In the genomic region with DNA sequence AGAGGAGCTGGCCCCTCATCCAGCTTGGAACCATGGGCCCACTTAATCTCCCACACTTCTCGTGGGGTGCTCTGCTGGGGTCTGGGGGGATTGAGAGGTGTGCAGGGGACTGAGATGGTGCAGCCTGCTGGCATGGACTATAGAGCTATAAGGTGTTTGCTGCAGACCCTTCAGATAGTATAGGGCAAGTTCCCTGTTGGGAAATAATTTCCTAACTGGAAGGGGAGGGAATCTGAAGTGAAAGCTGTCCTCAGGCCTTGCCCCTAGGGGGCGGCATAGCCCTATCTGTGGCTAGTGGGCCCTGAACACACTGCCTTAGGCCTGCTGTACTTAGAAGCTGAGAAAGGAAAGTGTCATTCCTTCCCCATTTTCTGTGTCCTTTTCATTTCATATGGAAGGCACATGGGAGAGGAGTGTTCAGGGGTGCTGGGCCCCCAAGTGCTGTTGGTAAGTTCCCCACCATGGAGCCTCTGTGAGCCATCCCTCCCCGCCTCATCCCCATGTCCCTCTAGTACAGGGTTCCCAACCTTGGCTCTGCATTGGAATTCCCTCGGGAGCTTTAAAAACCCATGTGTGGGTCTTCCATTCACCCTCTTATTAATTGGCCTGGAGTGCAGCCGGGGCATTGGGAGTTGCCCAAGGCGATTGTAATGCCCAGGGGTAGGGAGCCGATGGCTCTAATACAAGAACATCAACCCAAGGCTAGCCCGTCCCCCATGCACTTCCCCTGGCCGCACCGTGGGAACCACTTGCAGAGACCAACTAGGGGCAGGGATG, we compare ENCODE assay signal across 8 cellular contexts. TPM values are rescaled to one million over a fixed set of nuclear protein-coding genes. Genes with fewer than 3 reads are reported as not detected.
DNase-seq lines count a peak whose midpoint lies in the region; ATAC-seq and TF ChIP-seq lines count a peak whose summit lies in the region.

No MANE protein-coding gene starts in this region.

- peak; percentile 94 for TF ChIP-seq RAD21 in HCT116 (IDR thresholded peaks at IDR 0.05; ENCODE audit: low read depth)

- H3K27ac Mint-ChIP-seq in CD14-positive monocyte: no peak overlapping the region
- H3K27ac Mint-ChIP-seq in endodermal cell: no peak overlapping the region

- H3K9me3 Mint-ChIP-seq in CD14-positive monocyte (peaks cover 0 to 2% (median 0%) of the 10 kb centered on the region in 7 donors), endodermal cell (no peaks in the 10 kb centered on the region)

- no peak overlapping the region for H2BK120ac ChIP-seq in mesendoderm (ENCODE audit: low read depth, low read length)

- H3K18ac ChIP-seq in mesendoderm (ENCODE audit: low read length): no peak overlapping the region

- peaks cover 22 to 31% of the 10 kb centered on the region in 2 experiments; a peak in 3 of 4 replicates for H3K36me3 ChIP-seq in HCT116 (ENCODE audit: control insufficient read depth in 1 of 2, insufficient read depth in 2 of 2, low read length in 2 of 2)
- peaks cover 39% of the 10 kb centered on the region for H3K36me3 ChIP-seq in endodermal cell (ENCODE audit: control insufficient read depth, insufficient read depth, low read length)
- peaks cover 5% of the 10 kb centered on the region for H3K36me3 ChIP-seq in mesendoderm (ENCODE audit: control insufficient read depth, insufficient read depth, low read length)

- H3K4ac ChIP-seq in mesendoderm (ENCODE audit: low read depth, low read length): no peak overlapping the region

- no peak overlapping the region for H4K5ac ChIP-seq in mesendoderm (ENCODE audit: low read length)

- TF ChIP-seq CTCF in CD14-positive monocyte (IDR thresholded peaks at IDR 0.05): peak; percentile 79
- peak; percentile 85 to 100 (median 99) for TF ChIP-seq CTCF in HCT116 (IDR thresholded peaks at IDR 0.05 in 2 of 3, conservative IDR thresholded peaks at IDR 0.05 in 1 of 3; ENCODE audit: borderline replicate concordance in 1 of 3, insufficient read depth in 1 of 3, low read depth in 2 of 3, low read length in 2 of 3)
- peak; percentile 96 for TF ChIP-seq CTCF in endodermal cell (conservative IDR thresholded peaks at IDR 0.05)

- no peaks in the 10 kb centered on the region for H4K20me1 ChIP-seq in HCT116 (ENCODE audit: insufficient read depth)

- H3K27me3 ChIP-seq in HCT116 (ENCODE audit: insufficient read depth, low read length): no peaks in the 10 kb centered on the region
- peaks cover 8% of the 10 kb centered on the region for H3K27me3 ChIP-seq in endodermal cell (ENCODE audit: control insufficient read depth, insufficient read depth, low read length, poor library complexity, severe bottlenecking)
- H3K27me3 ChIP-seq in mesendoderm (ENCODE audit: insufficient read depth, low read length, poor library complexity): no peaks in the 10 kb centered on the region

- H3K4me1 ChIP-seq in HCT116 (ENCODE audit: control insufficient read depth in 1 of 2, insufficient read depth in 2 of 2, low read length in 2 of 2) (no peaks in the 10 kb centered on the region), endodermal cell (ENCODE audit: control insufficient read depth, insufficient read depth, low read length) (peaks cover 11% of the 10 kb centered on the region), mesendoderm (ENCODE audit: control insufficient read depth, low read depth, low read length) (peaks cover 6% of the 10 kb centered on the region)

- H3K27me3 Mint-ChIP-seq in CD14-positive monocyte (ENCODE audit: low read depth in 3 of 3) (peaks cover 6 to 17% (median 14%) of the 10 kb centered on the region in 3 donors), endodermal cell (ENCODE audit: insufficient read depth) (peaks cover 22% of the 10 kb centered on the region)

- H2AK5ac ChIP-seq in mesendoderm (ENCODE audit: low read length): no peak overlapping the region

- 83 to 91% methylated on average over 7 to 10 of the region's 10 CpGs for WGBS in endodermal cell (ENCODE audit: insufficient coverage in 1 of 2, insufficient read length in 1 of 2), 2 experiments
- WGBS in mesendoderm (ENCODE audit: extremely low coverage, insufficient coverage, low lambda C conversion rate): no CpG with 5 or more reads among the region's 10 CpGs

- H4K8ac ChIP-seq in mesendoderm (ENCODE audit: low read depth, low read length): no peak overlapping the region

- H3K9me3 ChIP-seq in HCT116 (ENCODE audit: control insufficient read depth in 1 of 2, insufficient read depth in 1 of 2, low read depth in 1 of 2, low read length in 2 of 2): no peaks in the 10 kb centered on the region
- H3K9me3 ChIP-seq in endodermal cell (ENCODE audit: control insufficient read depth, low read length): no peaks in the 10 kb centered on the region

- H3K9ac ChIP-seq in HCT116 (ENCODE audit: low read length): no peak overlapping the region
- no peak overlapping the region for H3K9ac ChIP-seq in endodermal cell (ENCODE audit: extremely low read depth, low read length, poor library complexity, severe bottlenecking)
- H3K9ac ChIP-seq in mesendoderm (ENCODE audit: low read length): no peak overlapping the region

- RAD21 ChIA-PET in HCT116 (lab: Charles Lee; ENCODE audit: low non-redundant PET in 1 of 2, low total read pairs in 2 of 2, uncharacterized antibody in 2 of 2, unreplicated experiment in 2 of 2): interaction anchor here in 1 of 2 experiments (1.3 kb wide), 1 partner anchor 32 kb away, joined by 3 read pairs; no protein-coding TSS in a partner anchor

- H3K4me3 Mint-ChIP-seq in CD14-positive monocyte (no peak overlapping the region), endodermal cell (no peak overlapping the region)

- no peak overlapping the region for H3K4me3 ChIP-seq in HCT116 (replicated peaks in 1 of 2; ENCODE audit: low read depth in 1 of 2, low read length in 2 of 2)
- no peak overlapping the region for H3K4me3 ChIP-seq in endodermal cell (ENCODE audit: low read length)
- no peak overlapping the region for H3K4me3 ChIP-seq in mesendoderm (ENCODE audit: low read length)

- BruUV-seq in HCT116 (replicated peaks; lab: Mats Ljungman, UMichigan): no TSS peak

- H3K79me2 ChIP-seq in HCT116 (ENCODE audit: insufficient read depth, low read length) (no peaks in the 10 kb centered on the region), mesendoderm (ENCODE audit: control insufficient read depth, insufficient read depth, low read length) (no peaks in the 10 kb centered on the region)

- H3K9me2 ChIP-seq in HCT116 (ENCODE audit: insufficient read depth): no peaks in the 10 kb centered on the region

- H3K79me1 ChIP-seq in mesendoderm (ENCODE audit: low read length): no peaks in the 10 kb centered on the region

- DNase-seq in CD14-positive monocyte (ENCODE audit: low spot score): no peak
- peak; percentile 55 for DNase-seq in HCT116 (ENCODE audit: low read depth, low spot score)
- DNase-seq in NCI-H524 treated with DMSO at 0.1 percent for 48 hours (lab: John Stamatoyannopoulos, UW): peak; percentile 41
- peak; percentile 57 to 67 for DNase-seq in activated CD4-positive, alpha-beta T cell treated with anti-CD3 and anti-CD28 coated beads, Interleukin-2, amount 50 U/mL, for 48 hours
- peak; percentile 96 for DNase-seq in endodermal cell
- DNase-seq in mesendoderm: peak; percentile 81
- peak; percentile 85 for DNase-seq in superior temporal gyrus (ENCODE audit: extremely low spot score)

- no peak overlapping the region for H3K27ac ChIP-seq in HCT116 (ENCODE audit: low read depth, low read length)
- H3K27ac ChIP-seq in endodermal cell (ENCODE audit: low read depth, low read length): no peak overlapping the region
- H3K27ac ChIP-seq in mesendoderm (ENCODE audit: low read depth, low read length): no peak overlapping the region

- CTCF ChIA-PET in HCT116 (lab: Charles Lee): interaction anchor here (0.7 to 3.2 kb wide), 19 partner anchors 9 to 673 kb away, joined by 3 to 20 read pairs (median 6); partner anchors contain the start of gene CDC27

- peaks cover 19% of the 10 kb centered on the region for H3K4me1 Mint-ChIP-seq in CD14-positive monocyte
- peaks cover 20% of the 10 kb centered on the region for H3K4me1 Mint-ChIP-seq in endodermal cell

- H2BK15ac ChIP-seq in mesendoderm (replicated peaks; ENCODE audit: low read depth): no peak overlapping the region

- no peak overlapping the region for H3K56ac ChIP-seq in mesendoderm (ENCODE audit: low read length)

- no peak overlapping the region for H3K23ac ChIP-seq in mesendoderm (ENCODE audit: low read length)

- no peak overlapping the region for H2BK5ac ChIP-seq in mesendoderm (ENCODE audit: low read length)

- H3K4me2 ChIP-seq in HCT116 (ENCODE audit: low read length) (no peak overlapping the region), mesendoderm (ENCODE audit: low read length) (no peak overlapping the region)

- intact Hi-C loops in CD14-positive monocyte (cut with micrococcal nuclease) (loop anchor here in 1 of 2 donors (5.0 kb wide), 1 partner anchor 100 kb away; no protein-coding TSS in a partner anchor), HCT116 (cut with micrococcal nuclease) (loop anchor here (1.0 to 5.0 kb wide), 3 partner anchors 59 to 675 kb away; no protein-coding TSS in a partner anchor)

- no peak for TF ChIP-seq POLR2A in HCT116 (IDR thresholded peaks at IDR 0.05; ENCODE audit: borderline replicate concordance, extremely low read depth, insufficient read depth, insufficient read length)

- H2AFZ ChIP-seq in HCT116 (ENCODE audit: low read depth, low read length, poor library complexity, severe bottlenecking): no peak overlapping the region

- H3K36me3 Mint-ChIP-seq in CD14-positive monocyte: peaks cover 39 to 45% of the 10 kb centered on the region in 2 donors
- H3K36me3 Mint-ChIP-seq in endodermal cell (ENCODE audit: low read depth): peaks cover 34% of the 10 kb centered on the region

- POLR2A ChIA-PET in HCT116 (lab: Charles Lee): interaction anchor here (1.5 kb wide), 1 partner anchor 19 kb away, joined by 3 read pairs; no protein-coding TSS in a partner anchor

- ATAC-seq in HCT116: peak; percentile 80
- no peak for ATAC-seq in HG03135 (IDR thresholded peaks at IDR 0.05; ENCODE audit: unreplicated experiment)

TF ChIP-seq in HCT116, 20 proteins besides CTCF, POLR2A, EP300 and RAD21 (continues in another document):
- TF ChIP-seq, protein P1, sequence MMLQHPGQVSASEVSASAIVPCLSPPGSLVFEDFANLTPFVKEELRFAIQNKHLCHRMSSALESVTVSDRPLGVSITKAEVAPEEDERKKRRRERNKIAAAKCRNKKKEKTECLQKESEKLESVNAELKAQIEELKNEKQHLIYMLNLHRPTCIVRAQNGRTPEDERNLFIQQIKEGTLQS (IDR thresholded peaks at IDR 0.05): no peak
- TF ChIP-seq FOSL1 (IDR thresholded peaks at IDR 0.05; ENCODE audit: low read depth): no peak

RNA-seq across cellular contexts. Expression of gene GOSR2, which starts 19.7 kb away (rescaled TPM):
- 10 to 100 TPM; 27.7 to 31.1 TPM for polyA plus RNA-seq in CD14-positive monocyte
- total RNA-seq in HCT116 (2021; ENCODE audit: unreplicated experiment) (52.9 TPM), endodermal cell (10 to 100 TPM; 51.9 to 65.5 TPM)
- 28.8 and 32.3 TPM in 2 replicates for polyA plus RNA-seq in HCT116 (2012)
- polyA plus RNA-seq in endodermal cell (2013, experiment 1 of 2): 39.7 TPM
- polyA plus RNA-seq in endodermal cell (2013, experiment 2 of 2): 33.5 TPM
- 28.3 TPM for polyA plus RNA-seq in mesendoderm (2013, experiment 1 of 2)
- polyA plus RNA-seq in mesendoderm (2013, experiment 2 of 2): 26.9 TPM

RNA-seq across cellular contexts. Expression of gene RPRML, which starts 36.4 kb away (rescaled TPM):
- not detected for polyA plus RNA-seq in CD14-positive monocyte
- total RNA-seq in HCT116 (2021; ENCODE audit: unreplicated experiment) (not detected), endodermal cell (under 1 TPM in 1 of 2 donors, not detected in 1; 0.31 TPM)
- polyA plus RNA-seq in HCT116 (2012): 0.29 and 0.30 TPM in 2 replicates
- 6.1 TPM for polyA plus RNA-seq in endodermal cell (2013, experiment 1 of 2)
- 4.6 TPM for polyA plus RNA-seq in endodermal cell (2013, experiment 2 of 2)
- polyA plus RNA-seq in mesendoderm (2013, experiment 1 of 2): 0.37 TPM
- polyA plus RNA-seq in mesendoderm (2013, experiment 2 of 2): 0.48 TPM
